In genomic region chr16:75250089-75250808, GRCh38 we compare ENCODE assay signal across 8 cellular contexts. TPM values are rescaled to one million over a fixed set of nuclear protein-coding genes. Genes with fewer than 3 reads are reported as not detected.
A peak's percentile ranks its signal among the peaks of the same experiment; 100 is the strongest.
DNase-seq lines count a peak whose midpoint lies in the region; ATAC-seq, FAIRE-seq and TF ChIP-seq lines count a peak whose summit lies in the region.

No MANE protein-coding gene starts in this region.

- ATAC-seq in esophagus mucosa, result peak; percentile 49

- H3K4me3 ChIP-seq in NT2/D1 (ENCODE audit: insufficient read length, low read depth) (peak overlapping the region; percentile 83), neural cell (ENCODE audit: low read length) (peak overlapping the region; percentile 83)

- no peak overlapping the region for H2AFZ ChIP-seq in neural cell (ENCODE audit: low read depth, low read length)

- no peaks in the 10 kb centered on the region for H3F3A ChIP-seq in neural cell (ENCODE audit: insufficient read depth, low read length, poor library complexity, severe bottlenecking)

- H3K79me2 ChIP-seq in neural cell (replicated peaks; ENCODE audit: insufficient read depth, low read length), result peaks cover 37% of the 10 kb centered on the region

- TF ChIP-seq CTCF in C4-2B (conservative IDR thresholded peaks at IDR 0.05), result no peak
- no peak for TF ChIP-seq CTCF in neural cell (IDR thresholded peaks at IDR 0.05; ENCODE audit: poor library complexity, severe bottlenecking)

- peak overlapping the region; percentile 59 for H3K4me2 ChIP-seq in neural cell (ENCODE audit: low read length)

- H3K9ac ChIP-seq in NT2/D1 (ENCODE audit: insufficient read length, low read depth), result peak overlapping the region; percentile 94
- peak overlapping the region; percentile 67 for H3K9ac ChIP-seq in neural cell (ENCODE audit: low read length)

- no peaks in the 10 kb centered on the region for H3K9me2 ChIP-seq in neural cell (ENCODE audit: insufficient read depth, low read length)

- DNase-seq in NT2/D1 (ENCODE audit: low read depth, low spot score) (no peak), NCI-H2227 treated with DMSO at 0.1 percent for 48 hours (lab: John Stamatoyannopoulos, UW) (no peak), iPS-NIHi7 (ENCODE audit: extremely low spot score) (no peak), RCC 7860 (ENCODE audit: low spot score) (no peak)
- no peak for DNase-seq in activated CD4-positive, CD25-positive, alpha-beta regulatory T cell treated with anti-CD3 and anti-CD28 coated beads, Interleukin-2, amount 50 U/mL, for 72 hours

- peaks cover 65% of the 10 kb centered on the region for H3K4me1 ChIP-seq in NT2/D1 (ENCODE audit: insufficient read depth, insufficient read length)

- peak; percentile 35 for TF ChIP-seq RAD21 in neural cell (conservative IDR thresholded peaks at IDR 0.05)

- H3K36me3 ChIP-seq in NT2/D1 (ENCODE audit: insufficient read depth, insufficient read length, low read length) (peaks cover 37% of the 10 kb centered on the region), neural cell (ENCODE audit: insufficient read depth, low read length) (no peaks in the 10 kb centered on the region)

- H3K27me3 ChIP-seq in NT2/D1 (ENCODE audit: insufficient read depth, insufficient read length), result no peaks in the 10 kb centered on the region
- no peaks in the 10 kb centered on the region for H3K27me3 ChIP-seq in neural cell (ENCODE audit: insufficient read depth, low read depth, low read length)

- no peak for TF ChIP-seq EP300 in neural cell (conservative IDR thresholded peaks at IDR 0.05; ENCODE audit: poor library complexity, severe bottlenecking)

- H4K20me1 ChIP-seq in neural cell (ENCODE audit: insufficient read depth), result peaks cover 6% of the 10 kb centered on the region

- H3K9me3 ChIP-seq in NT2/D1 (ENCODE audit: insufficient read depth, low read length) (no peaks in the 10 kb centered on the region), neural cell (ENCODE audit: low read length) (no peaks in the 10 kb centered on the region)

- peak overlapping the region; percentile 98 for H3K27ac ChIP-seq in C4-2B
- H3K27ac ChIP-seq in neural cell (ENCODE audit: low read length), result no peak overlapping the region

- no peak for FAIRE-seq in RCC 7860 (lab: Jason Lieb, UNC)

TF ChIP-seq in neural cell, 6 proteins besides CTCF, POLR2A, EP300 and RAD21:
- TF ChIP-seq TAF1 (IDR thresholded peaks at IDR 0.05; ENCODE audit: low read depth), result no peak
- TF ChIP-seq SMC3 (conservative IDR thresholded peaks at IDR 0.05; ENCODE audit: poor library complexity), result peak; percentile 25

RNA-seq across cellular contexts. Expression of gene BCAR1, which starts 1.2 kb away (rescaled TPM):
- total RNA-seq in esophagus mucosa, result 33.0 TPM
- polyA plus RNA-seq in neural cell, result 38.9 and 39.1 TPM in 2 replicates
- polyA minus RNA-seq in neural cell, result 45.6 and 47.5 TPM in 2 replicates

RNA-seq across cellular contexts. Expression of gene CTRB1, which starts 31.5 kb away (rescaled TPM):
- 0.44 TPM for total RNA-seq in esophagus mucosa
- polyA plus RNA-seq in neural cell, result 1.2 TPM in 1 of 2 replicates, not detected in the other
- not detected in 2 replicates for polyA minus RNA-seq in neural cell

RNA-seq across cellular contexts. Expression of gene CTRB2, which starts 43.3 kb away (rescaled TPM):
- total RNA-seq in esophagus mucosa, result not detected
- not detected in 2 replicates for polyA plus RNA-seq in neural cell
- not detected in 2 replicates for polyA minus RNA-seq in neural cell
